ENCODE assay signal across 32 cellular contexts in the genomic region with DNA sequence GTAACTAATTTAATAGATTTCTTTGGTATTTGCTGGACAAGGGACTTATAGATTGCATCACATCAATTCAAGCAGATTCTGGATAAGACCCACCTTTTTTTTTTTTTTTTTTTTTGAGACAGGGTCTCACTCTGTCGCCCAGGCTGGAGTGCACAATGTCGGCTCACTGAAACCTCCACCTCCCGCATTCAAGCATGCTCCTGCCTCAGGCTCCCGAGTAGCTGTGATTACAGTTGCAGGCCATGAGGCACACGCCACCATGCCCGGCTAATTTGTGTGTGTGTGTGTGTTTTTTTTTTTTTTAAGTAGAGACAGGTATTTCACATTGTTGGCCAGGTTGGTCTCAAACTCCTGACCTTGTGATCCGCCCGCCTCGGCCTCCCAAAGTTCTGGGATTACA. TPM values are rescaled to one million over a fixed set of nuclear protein-coding genes. Genes with fewer than 3 reads are reported as not detected.
"Had no signal": no experiment of that assay in that cellular context is flagged by ENCODE, and none has a peak within 500 bp of the region (broad histone marks: within the 10 kb centered on the region; RNA-seq: fewer than 3 reads in every experiment).

No MANE protein-coding gene starts in this region.

- H3K4me1 ChIP-seq: adrenal gland, breast epithelium, SJSA1 had no signal

- H3K4me3 ChIP-seq: adrenal gland, body of pancreas, breast epithelium, SJSA1 had no signal

- H3K4me1 Mint-ChIP-seq: activated CD4-positive, alpha-beta T cell treated with anti-CD3 and anti-CD28 coated beads, Interleukin-2, amount 10 ng/mL, durations not matched to agents 7 days and 5 days; activated naive CD4-positive, alpha-beta T cell treated with anti-CD3 and anti-CD28 coated beads, Interleukin-2, amount 50 U/mL, for 24 hours had no signal

- H3K9me3 Mint-ChIP-seq: activated CD4-positive, alpha-beta T cell treated with anti-CD3 and anti-CD28 coated beads, Interleukin-2, amount 10 ng/mL, durations not matched to agents 7 days and 5 days; activated naive CD4-positive, alpha-beta T cell treated with anti-CD3 and anti-CD28 coated beads, Interleukin-2, amount 50 U/mL, for 24 hours; activated T-cell treated with anti-CD3 and anti-CD28 coated beads, Interleukin-2, amount 50 U/mL, for 24 hours; activated T-helper 2 cell treated with anti-CD3 and anti-CD28 coated beads, Interferon-gamma antibody, Interleukin-2, Interleukin-4, amounts not matched to agents 10 μg/mL and 5 μg/mL and 100 μg/mL, durations not matched to agents 14 hours and 24 hours and 36 hours had no signal

- H3K4me3 Mint-ChIP-seq: activated CD4-positive, alpha-beta T cell treated with anti-CD3 and anti-CD28 coated beads for 36 hours; activated CD4-positive, alpha-beta T cell treated with anti-CD3 and anti-CD28 coated beads, Interleukin-2, amount 10 ng/mL, durations not matched to agents 7 days and 5 days; activated CD8-positive, alpha-beta T cell treated with anti-CD3 and anti-CD28 coated beads, Interleukin-2, amount 10 ng/mL, durations not matched to agents 7 days and 5 days; activated naive CD4-positive, alpha-beta T cell treated with anti-CD3 and anti-CD28 coated beads, Interleukin-2, amount 50 U/mL, for 24 hours; activated T-cell treated with anti-CD3 and anti-CD28 coated beads, Interleukin-2, amount 50 U/mL, for 24 hours had no signal

- H3K36me3 ChIP-seq: adrenal gland, breast epithelium, SJSA1 had no signal

- H3K36me3 Mint-ChIP-seq: activated naive CD4-positive, alpha-beta T cell treated with anti-CD3 and anti-CD28 coated beads, Interleukin-2, amount 50 U/mL, for 24 hours had no signal

- ATAC-seq: activated CD4-positive, alpha-beta T cell treated with anti-CD3 and anti-CD28 coated beads for 36 hours; activated CD4-positive, CD25-positive, alpha-beta regulatory T cell treated with anti-CD3 and anti-CD28 coated beads, Interleukin-2, amount 50 U/mL, for 24 hours; activated CD8-positive, alpha-beta T cell treated with anti-CD3 and anti-CD28 coated beads, Interleukin-2, amount 10 ng/mL, durations not matched to agents 7 days and 5 days; body of pancreas; Panc1 had no signal

- H3K27ac Mint-ChIP-seq: activated CD4-positive, alpha-beta T cell treated with anti-CD3 and anti-CD28 coated beads for 36 hours; activated CD4-positive, alpha-beta T cell treated with anti-CD3 and anti-CD28 coated beads, Interleukin-2, amount 10 ng/mL, durations not matched to agents 7 days and 5 days; activated CD8-positive, alpha-beta T cell treated with anti-CD3 and anti-CD28 coated beads, Interleukin-2, amount 10 ng/mL, durations not matched to agents 7 days and 5 days; activated naive CD4-positive, alpha-beta T cell treated with anti-CD3 and anti-CD28 coated beads, Interleukin-2, amount 50 U/mL, for 24 hours; activated T-cell treated with anti-CD3 and anti-CD28 coated beads, Interleukin-2, amount 50 U/mL, for 24 hours; activated T-helper 2 cell treated with anti-CD3 and anti-CD28 coated beads, Interferon-gamma antibody, Interleukin-2, Interleukin-4, amounts not matched to agents 10 μg/mL and 5 μg/mL and 100 μg/mL, durations not matched to agents 14 hours and 24 hours and 36 hours had no signal

- DNase-seq: activated CD4-positive, alpha-beta T cell treated with anti-CD3 and anti-CD28 coated beads for 36 hours; activated CD4-positive, alpha-beta T cell treated with anti-CD3 and anti-CD28 coated beads, Interleukin-2, amount 10 ng/mL, durations not matched to agents 7 days and 5 days; activated CD4-positive, alpha-beta T cell treated with anti-CD3 and anti-CD28 coated beads, Interleukin-2, amount 50 U/mL, for 48 hours; activated CD8-positive, alpha-beta T cell treated with anti-CD3 and anti-CD28 coated beads, Interleukin-2, amount 10 ng/mL, durations not matched to agents 7 days and 5 days; activated gamma-delta T cell; activated naive CD4-positive, alpha-beta T cell treated with Interleukin-2 at 50 U/mL for 16 hours; activated T-cell treated with anti-CD3 and anti-CD28 coated beads, Interleukin-2, amount 50 U/mL, for 24 hours; adrenal gland; body of pancreas; NCI-H1092 treated with DMSO at 0.1 percent for 48 hours; NCI-H1417; NCI-H187; NCI-H2029 treated with DMSO at 0.1 percent for 48 hours; NCI-H2107; NCI-H2171; NCI-H510A; NCI-H526; SHP77 treated with DMSO at 0.1 percent for 48 hours; SK-N-SH; T-helper 1 cell; T1000 had no signal

- H3K4me2 ChIP-seq: SK-N-SH had no signal

- H3K27me3 ChIP-seq: adrenal gland, body of pancreas had no signal

- H3K9me3 ChIP-seq: adrenal gland, body of pancreas, breast epithelium, SJSA1, SK-N-SH had no signal

- FAIRE-seq: astrocyte had no signal

- H3K9ac ChIP-seq: SK-N-SH had no signal

- H3K27ac ChIP-seq: adrenal gland, body of pancreas, breast epithelium, SJSA1 had no signal

RNA-seq across cellular contexts. Expression of a gene that starts 4.2 kb away (rescaled TPM):
- total RNA-seq: activated CD4-positive, alpha-beta T cell treated with anti-CD3 and anti-CD28 coated beads for 36 hours; activated CD4-positive, alpha-beta T cell treated with anti-CD3 and anti-CD28 coated beads, Interleukin-2, amount 10 ng/mL, durations not matched to agents 7 days and 5 days; activated CD8-positive, alpha-beta T cell treated with anti-CD3 and anti-CD28 coated beads, Interleukin-2, amount 10 ng/mL, durations not matched to agents 7 days and 5 days; activated T-helper 2 cell treated with anti-CD3 and anti-CD28 coated beads, Interferon-gamma antibody, Interleukin-2, Interleukin-4, amounts not matched to agents 10 μg/mL and 5 μg/mL and 100 μg/mL, durations not matched to agents 14 hours and 24 hours and 36 hours; astrocyte; breast epithelium; cardiac septum; M059J; RPMI7951; SJSA1; T-helper 2 cell treated with Interferon-gamma antibody and Interleukin-4, amounts not matched to agents 100 ng/mL and 5 ng/mL, for 36 hours had no signal
- polyA plus RNA-seq: SK-N-SH had no signal

RNA-seq across cellular contexts. Expression of a gene that starts 35.5 kb away (rescaled TPM):
- total RNA-seq: activated CD4-positive, alpha-beta T cell treated with anti-CD3 and anti-CD28 coated beads for 36 hours; activated CD4-positive, alpha-beta T cell treated with anti-CD3 and anti-CD28 coated beads, Interleukin-2, amount 10 ng/mL, durations not matched to agents 7 days and 5 days; activated CD8-positive, alpha-beta T cell treated with anti-CD3 and anti-CD28 coated beads, Interleukin-2, amount 10 ng/mL, durations not matched to agents 7 days and 5 days; astrocyte; cardiac septum; M059J; RPMI7951; SJSA1; T-helper 2 cell treated with Interferon-gamma antibody and Interleukin-4, amounts not matched to agents 100 ng/mL and 5 ng/mL, for 36 hours had no signal
- polyA plus RNA-seq: adrenal gland, SK-N-SH had no signal

RNA-seq across cellular contexts. Expression of a gene that starts 39.9 kb away (rescaled TPM):
- total RNA-seq: cardiac septum, RPMI7951, SJSA1 had no signal
